Comparison of ENCODE assay signal across 17 cellular contexts in the genomic region with DNA sequence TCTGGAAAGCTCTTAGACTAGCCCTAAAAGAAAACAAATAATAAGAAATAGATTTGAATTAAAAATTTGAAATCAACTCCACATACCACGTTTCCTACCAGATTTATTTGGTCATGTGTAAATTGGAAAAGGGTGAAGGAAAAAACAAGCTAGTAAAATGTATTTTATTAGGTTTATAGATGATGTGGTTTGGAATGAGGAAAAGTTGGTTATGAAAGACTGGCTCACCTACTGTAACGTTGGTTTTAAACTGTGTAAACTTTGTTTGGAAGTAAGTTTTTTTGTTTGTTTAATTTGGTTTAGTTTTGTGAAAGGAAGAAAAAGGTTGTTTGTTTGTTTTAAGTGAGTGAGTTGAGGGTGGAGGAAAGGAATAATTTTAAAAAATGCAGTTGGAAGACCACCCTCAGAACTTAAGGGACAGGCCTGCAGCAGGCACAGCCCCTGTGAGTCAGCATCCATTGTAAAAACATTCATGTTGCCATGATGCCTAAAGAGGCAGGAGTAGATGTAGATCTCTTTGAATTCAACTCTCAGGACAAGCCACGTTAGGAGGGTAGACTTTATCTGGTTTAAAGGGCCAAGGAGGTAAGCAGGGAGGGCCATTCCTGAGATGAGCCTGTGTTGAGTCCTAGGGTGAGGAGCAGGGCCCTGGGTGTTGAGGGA.
A peak's percentile ranks its signal among the peaks of the same experiment; 100 is the strongest.
DNase-seq lines count a peak whose midpoint lies in the region; ATAC-seq, FAIRE-seq and TF ChIP-seq lines count a peak whose summit lies in the region.
"Had no signal": no experiment of that assay in that cellular context is flagged by ENCODE, and none has a peak within 500 bp of the region (broad histone marks: within the 10 kb centered on the region; RNA-seq: fewer than 3 reads in every experiment).

No MANE protein-coding gene starts in this region.

- H3K4ac ChIP-seq in H9 (ENCODE audit: low read depth, low read length): no peak overlapping the region

- H3K27me3 ChIP-seq in H9 (ENCODE audit: insufficient read depth, low read length): no peaks in the 10 kb centered on the region
- H3K27me3 ChIP-seq in PC-3 (ENCODE audit: low read length): no peaks in the 10 kb centered on the region

- H3K4me1 ChIP-seq in H9 (ENCODE audit: insufficient read depth, low read length): no peaks in the 10 kb centered on the region
- peaks cover 9% of the 10 kb centered on the region for H3K4me1 ChIP-seq in PC-3 (ENCODE audit: insufficient read depth, low read length)

- DNase-seq in H9: no peak
- DNase-seq in PC-3: peak; percentile 31
- DNase-seq in caudate nucleus (lab: John Stamatoyannopoulos, UW): no peak
- no peak for DNase-seq in amygdala (lab: John Stamatoyannopoulos, UW)
- no peak for DNase-seq in activated CD4-positive, CD25-positive, alpha-beta regulatory T cell (lab: John Stamatoyannopoulos, UW)
- DNase-seq: C1 segment of cervical spinal cord; CD4-positive, alpha-beta memory T cell; DND-41; GDM1; IMR-90 had no signal

- H3F3A ChIP-seq in PC-3 (ENCODE audit: low read length, unreplicated experiment): no peaks in the 10 kb centered on the region

- no peak overlapping the region for H3K4me3 Mint-ChIP-seq in H9
- H3K4me3 Mint-ChIP-seq: B cell; CD4-positive, alpha-beta memory T cell had no signal

- WGBS in H9 (ENCODE audit: extremely low coverage, insufficient read length, low lambda C conversion rate): 100% methylated on average over 1 of the region's 3 CpGs

- no peak overlapping the region for H3K4me3 ChIP-seq in PC-3 (ENCODE audit: low read length)

- no peak overlapping the region for H2BK5ac ChIP-seq in H9 (ENCODE audit: insufficient read length, low read length)

- no peak overlapping the region for H3K14ac ChIP-seq in H9 (ENCODE audit: insufficient read depth, low read length)

- H4K91ac ChIP-seq in H9 (ENCODE audit: insufficient read length, low read depth, low read length): no peak overlapping the region

- no peaks in the 10 kb centered on the region for H3K9me2 ChIP-seq in PC-3 (replicated peaks; ENCODE audit: low read length)

- no peak overlapping the region for H3K9ac ChIP-seq in H9 (ENCODE audit: extremely low read depth, insufficient read length, low read length)
- H3K9ac ChIP-seq in PC-3 (ENCODE audit: low read length): no peak overlapping the region

- ATAC-seq in PC-3 (peak; percentile 82), HG02763 (IDR thresholded peaks at IDR 0.05; ENCODE audit: unreplicated experiment) (no peak)
- ATAC-seq: HCT116 had no signal

- CTCF ChIA-PET in PC-3 (lab: Charles Lee): interaction anchor here (1.7 kb wide), 1 partner anchor 293 kb away, joined by 4 read pairs; no protein-coding TSS in a partner anchor

- H2BK15ac ChIP-seq in H9 (ENCODE audit: low read depth, low read length): no peak overlapping the region

- H2AK5ac ChIP-seq in H9 (ENCODE audit: insufficient read length, low read length): no peak overlapping the region

- no peak overlapping the region for H4K5ac ChIP-seq in H9 (ENCODE audit: insufficient read length, low read depth, low read length)

- H3K27ac Mint-ChIP-seq in H9: peak overlapping the region in 2 of 3 experiments; percentile 49 to 54; a peak in 4 of 7 replicates
- H3K27ac Mint-ChIP-seq: B cell; CD4-positive, alpha-beta memory T cell had no signal

- no peaks in the 10 kb centered on the region for H3K23me2 ChIP-seq in H9 (ENCODE audit: insufficient read length, low read depth, low read length, poor library complexity, severe bottlenecking)

- TF ChIP-seq CTCF in H9 (conservative IDR thresholded peaks at IDR 0.05) (no peak), PC-3 (conservative IDR thresholded peaks at IDR 0.05; ENCODE audit: low read depth, low read length) (no peak)

- FAIRE-seq in colon (lab: Jason Lieb, UNC): peak; percentile 18
- FAIRE-seq: A204.1, D721Med, GM19239 had no signal

- H3K27ac ChIP-seq in H9 (ENCODE audit: insufficient read length, low read depth, low read length): no peak overlapping the region
- no peak overlapping the region; the same call in 1 of the 2 replicates for H3K27ac ChIP-seq in PC-3 (ENCODE audit: low read length)
- H3K27ac ChIP-seq in caudate nucleus (ENCODE audit: low read depth, low read length): no peak overlapping the region

- no peak overlapping the region for H4K8ac ChIP-seq in H9 (replicated peaks; ENCODE audit: insufficient read length, low read depth, low read length)

- no peak overlapping the region for H3K56ac ChIP-seq in H9 (ENCODE audit: insufficient read length, low read depth, low read length)

- H2AFZ ChIP-seq in H9 (ENCODE audit: low read length) (no peak overlapping the region), PC-3 (ENCODE audit: low read length) (no peak overlapping the region; the same call in 1 of the 2 replicates)

- H3K9me3 ChIP-seq in H9 (ENCODE audit: control insufficient read depth, low read depth, low read length) (no peaks in the 10 kb centered on the region), PC-3 (ENCODE audit: low read length) (no peaks in the 10 kb centered on the region)

- H3K36me3 ChIP-seq in PC-3 (ENCODE audit: low read depth, low read length): no peaks in the 10 kb centered on the region

- intact Hi-C loops in PC-3 (cut with micrococcal nuclease): loop anchor here (5.0 kb wide), 2 partner anchors 44 to 46 kb away; no protein-coding TSS in a partner anchor

- H3K79me1 ChIP-seq in H9 (ENCODE audit: insufficient read depth, low read depth, low read length, poor library complexity, severe bottlenecking): no peaks in the 10 kb centered on the region

- no peak overlapping the region for H3K23ac ChIP-seq in H9 (ENCODE audit: insufficient read length, low read depth, low read length)

- peaks cover 0 to 1% (median 0%) of the 10 kb centered on the region in 3 experiments; a peak in 1 of 7 replicates for H3K36me3 Mint-ChIP-seq in H9 (ENCODE audit: insufficient read depth in 1 of 3, low read depth in 3 of 3)
- H3K36me3 Mint-ChIP-seq: CD4-positive, alpha-beta memory T cell had no signal

- H2BK120ac ChIP-seq in H9 (ENCODE audit: low read depth, low read length, poor library complexity, severe bottlenecking): no peak overlapping the region

- POLR2A ChIA-PET in PC-3 (lab: Charles Lee; ENCODE audit: unreplicated experiment): interaction anchor here (0.7 kb wide), 1 partner anchor 458 kb away, joined by 4 read pairs; no protein-coding TSS in a partner anchor

- H3K9me3 Mint-ChIP-seq in H9: no peaks in the 10 kb centered on the region
- H3K9me3 Mint-ChIP-seq: CD4-positive, alpha-beta memory T cell had no signal

- H3K4me2 ChIP-seq in H9 (ENCODE audit: insufficient read depth, insufficient read length, low read length) (no peak overlapping the region), PC-3 (ENCODE audit: low read length) (0 out of 2 replicates have a peak overlapping the region, but pooled peaks have one; percentile 2)

- no peak overlapping the region for H2BK12ac ChIP-seq in H9 (ENCODE audit: insufficient read length, low read depth, low read length)

- no TSS peak for BruUV-seq in PC-3 (replicated peaks; lab: Mats Ljungman, UMichigan)

- H3K27me3 Mint-ChIP-seq in H9 (ENCODE audit: low read depth): no peaks in the 10 kb centered on the region
- H3K27me3 Mint-ChIP-seq: CD4-positive, alpha-beta memory T cell had no signal

- H3K18ac ChIP-seq in H9 (ENCODE audit: insufficient read length, low read depth, low read length): no peak overlapping the region

- H3T11ph ChIP-seq in H9 (ENCODE audit: low read length): no peak overlapping the region

- H2BK20ac ChIP-seq in H9 (ENCODE audit: low read depth, low read length, poor library complexity, severe bottlenecking): no peak overlapping the region

- H3K79me2 ChIP-seq in H9 (ENCODE audit: insufficient read depth, low read length) (no peaks in the 10 kb centered on the region), PC-3 (ENCODE audit: low read length) (no peaks in the 10 kb centered on the region)

- H4K20me1 ChIP-seq in H9 (ENCODE audit: control insufficient read depth, insufficient read depth, insufficient read length): no peaks in the 10 kb centered on the region
- H4K20me1 ChIP-seq in PC-3 (ENCODE audit: low read length): no peaks in the 10 kb centered on the region

- H3K4me1 Mint-ChIP-seq in H9: peaks cover 2 to 7% of the 10 kb centered on the region in 2 experiments
